ENCODE assay signal across 19 cellular contexts in the genomic region with DNA sequence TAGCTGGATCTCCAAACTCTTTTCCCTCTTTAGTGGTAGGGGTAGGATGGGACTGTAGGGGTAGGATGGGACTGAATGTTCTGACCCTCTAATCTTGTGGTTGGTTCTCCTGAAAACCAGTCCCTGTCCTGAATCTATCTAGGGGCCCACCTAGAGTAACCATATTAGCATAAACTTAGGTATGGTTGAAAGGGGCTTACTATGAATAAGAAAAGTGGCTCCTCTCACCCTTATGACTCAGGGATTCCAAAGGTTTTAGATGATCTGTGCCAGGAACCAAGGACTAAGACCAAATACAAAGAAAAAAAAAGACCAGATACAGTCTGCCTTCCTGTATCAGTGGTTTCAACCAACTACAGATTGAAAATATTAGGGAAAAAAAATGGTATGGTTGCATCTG. TPM values are rescaled to one million over a fixed set of nuclear protein-coding genes. Genes with fewer than 3 reads are reported as not detected.
DNase-seq lines count a peak whose midpoint lies in the region; ATAC-seq, FAIRE-seq and TF ChIP-seq lines count a peak whose summit lies in the region.
"Had no signal": no experiment of that assay in that cellular context is flagged by ENCODE, and none has a peak within 500 bp of the region (broad histone marks: within the 10 kb centered on the region; RNA-seq: fewer than 3 reads in every experiment).

No MANE protein-coding gene starts in this region.

- no peak overlapping the region for H2BK5ac ChIP-seq in IMR-90 (ENCODE audit: low read depth, low read length, poor library complexity, severe bottlenecking)

- TF ChIP-seq RAD21 in IMR-90 (IDR thresholded peaks at IDR 0.05; ENCODE audit: low read length), result no peak

- H3K9me3 ChIP-seq in IMR-90 (ENCODE audit: control insufficient read depth, insufficient read depth, low read length), result no peaks in the 10 kb centered on the region
- no peaks in the 10 kb centered on the region for H3K9me3 ChIP-seq in mesodermal cell (ENCODE audit: control insufficient read depth, low read length)
- no peaks in the 10 kb centered on the region for H3K9me3 ChIP-seq in hepatocyte (ENCODE audit: low read depth)
- H3K9me3 ChIP-seq: right atrium auricular region, tibial artery had no signal

- intact Hi-C loops in IMR-90 (cut with micrococcal nuclease), result no loop called here

- no peak overlapping the region for H2AFZ ChIP-seq in IMR-90 (replicated peaks; ENCODE audit: low read length, poor library complexity)
- H2AFZ ChIP-seq in hepatocyte, result no peak overlapping the region

- ATAC-seq in IMR-90 (ENCODE audit: low read depth), result 0 out of 2 replicates have a peak, but pooled peaks have one; percentile 27

- H3K4me3 ChIP-seq in IMR-90 (ENCODE audit: insufficient read depth, low read depth, low read length), result no peak overlapping the region
- H3K4me3 ChIP-seq in bronchial epithelial cell (ENCODE audit: low read depth, low read length), result no peak overlapping the region
- H3K4me3 ChIP-seq in mesodermal cell (ENCODE audit: extremely low read depth, insufficient read depth, low read length, poor library complexity, severe bottlenecking), result no peak overlapping the region
- no peak overlapping the region for H3K4me3 ChIP-seq in hepatocyte
- H3K4me3 ChIP-seq: lung, right atrium auricular region, tibial artery had no signal

- no peak overlapping the region for H3K9ac ChIP-seq in IMR-90 (ENCODE audit: low read depth, low read length)

- no peaks in the 10 kb centered on the region for H3K27me3 ChIP-seq in IMR-90 (ENCODE audit: control insufficient read depth, insufficient read depth, low read length)
- H3K27me3 ChIP-seq in bronchial epithelial cell (ENCODE audit: control insufficient read depth, insufficient read depth, low read length), result no peaks in the 10 kb centered on the region
- no peaks in the 10 kb centered on the region for H3K27me3 ChIP-seq in hepatocyte
- H3K27me3 ChIP-seq: right atrium auricular region, tibial artery had no signal

- H3K4ac ChIP-seq in IMR-90 (ENCODE audit: low read depth, low read length), result no peak overlapping the region

- H2AK9ac ChIP-seq in IMR-90 (replicated peaks; ENCODE audit: low read depth, low read length, poor library complexity), result no peak overlapping the region

- peaks cover 15 to 52% of the 10 kb centered on the region in 2 experiments for H3K79me1 ChIP-seq in IMR-90 (ENCODE audit: low read depth in 1 of 2, low read length in 2 of 2)

- H3K18ac ChIP-seq in IMR-90 (ENCODE audit: low read depth, low read length), result no peak overlapping the region

- no peak overlapping the region for H2BK15ac ChIP-seq in IMR-90 (ENCODE audit: low read depth, low read length)

- no peak overlapping the region for H2BK120ac ChIP-seq in IMR-90 (ENCODE audit: low read depth, low read length)

- DNase-seq in ELR (ENCODE audit: low read depth), result peak; percentile 54
- DNase-seq in IMR-90, result peak; percentile 49
- peak; percentile 37 for DNase-seq in bronchial epithelial cell (ENCODE audit: low read depth)
- no peak for DNase-seq in activated CD4-positive, CD25-positive, alpha-beta regulatory T cell treated with anti-CD3 and anti-CD28 coated beads, Interleukin-2, amount 50 U/mL, for 72 hours
- DNase-seq in HUDEP-2 (lab: John Stamatoyannopoulos, UW; ENCODE audit: unreplicated experiment in 76 of 76), result no peak
- no peak for DNase-seq in activated effector memory CD4-positive, alpha-beta T cell treated with Interleukin-2 at 50 U/mL for 16 hours
- DNase-seq in hepatocyte (ENCODE audit: low spot score), result no peak
- DNase-seq: activated naive CD8-positive, alpha-beta T cell treated with anti-CD3 and anti-CD28 coated beads, Interleukin-2, amount 10 ng/mL, durations not matched to agents 7 days and 5 days; DND-41; erythroblast; NCI-H1417; NCI-H446; stimulated activated CD4-positive, alpha-beta T cell treated with anti-CD3 and anti-CD28 coated beads, Interleukin-1b, Interleukin-23, amount 100 ng/mL, for 48 hours; tibial artery had no signal

- no TSS peak for BruUV-seq in IMR-90 (replicated peaks; lab: Mats Ljungman, UMichigan)

- no peak overlapping the region for H2BK20ac ChIP-seq in IMR-90 (ENCODE audit: low read depth, low read length)

- H4K5ac ChIP-seq in IMR-90 (ENCODE audit: low read depth, low read length), result no peak overlapping the region

- H3K27ac ChIP-seq in IMR-90 (ENCODE audit: insufficient read depth, low read length) (no peak overlapping the region), mesodermal cell (ENCODE audit: low read depth, low read length, severe bottlenecking) (peak overlapping the region; percentile 41), hepatocyte (no peak overlapping the region)
- H3K27ac ChIP-seq: C4-2B, right atrium auricular region, tibial artery had no signal

- H3K4me2 ChIP-seq in IMR-90 (ENCODE audit: low read depth, low read length) (no peak overlapping the region), hepatocyte (no peak overlapping the region)

- no peak for FAIRE-seq in bronchial epithelial cell (lab: Jason Lieb, UNC)
- FAIRE-seq: GM19239 had no signal

- no peak for TF ChIP-seq POLR2A in IMR-90 (IDR thresholded peaks at IDR 0.05; ENCODE audit: low read depth, low read length)

- no peak overlapping the region for H2AK5ac ChIP-seq in IMR-90 (ENCODE audit: low read depth, low read length)

- H3K9me2 ChIP-seq in hepatocyte (replicated peaks; ENCODE audit: insufficient read depth), result no peaks in the 10 kb centered on the region

- H3K23ac ChIP-seq in IMR-90 (ENCODE audit: low read depth, low read length), result no peak overlapping the region

- H3K79me2 ChIP-seq in hepatocyte, result peaks cover 97% of the 10 kb centered on the region

- dilution Hi-C loops in IMR-90 (cut with HindIII; ENCODE audit: low sequenced_read_pairs, unreplicated experiment), result no loop called here

- POLR2A ChIA-PET in IMR-90 (lab: Charles Lee; ENCODE audit: unreplicated experiment), result no interaction called here

- peaks cover 17% of the 10 kb centered on the region; the same call in 1 of the 2 replicates for H4K20me1 ChIP-seq in IMR-90 (ENCODE audit: insufficient read depth, low read length)
- no peaks in the 10 kb centered on the region for H4K20me1 ChIP-seq in hepatocyte (ENCODE audit: insufficient read depth, poor library complexity, severe bottlenecking)

- H3K56ac ChIP-seq in IMR-90 (ENCODE audit: extremely low read depth, insufficient read depth, low read length), result no peak overlapping the region

- H3K36me3 ChIP-seq in IMR-90 (ENCODE audit: control insufficient read depth, insufficient read depth, low read length) (no peaks in the 10 kb centered on the region), bronchial epithelial cell (ENCODE audit: control insufficient read depth, insufficient read depth, low read length) (no peaks in the 10 kb centered on the region), mesodermal cell (ENCODE audit: control insufficient read depth, insufficient read depth, low read length) (peaks cover 18% of the 10 kb centered on the region), hepatocyte (replicated peaks; ENCODE audit: insufficient read depth, low read depth) (no peaks in the 10 kb centered on the region)
- H3K36me3 ChIP-seq: right atrium auricular region, tibial artery had no signal

- H4K91ac ChIP-seq in IMR-90 (ENCODE audit: insufficient read depth, low read depth, low read length), result no peak overlapping the region

- in situ Hi-C loops in IMR-90 (cut with MboI; ENCODE audit: low sequenced_read_pairs), result no loop called here

- no peak overlapping the region for H3K14ac ChIP-seq in IMR-90 (replicated peaks; ENCODE audit: low read depth, low read length)

- H4K8ac ChIP-seq in IMR-90 (ENCODE audit: low read depth in 2 of 2, low read length in 2 of 2), result no peak overlapping the region

- no peak for TF ChIP-seq CTCF in IMR-90 (conservative IDR thresholded peaks at IDR 0.05; ENCODE audit: low read depth, low read length)
- no peak for TF ChIP-seq CTCF in bronchial epithelial cell (IDR thresholded peaks at IDR 0.05; ENCODE audit: insufficient read depth, low read length, severe bottlenecking)
- no peak for TF ChIP-seq CTCF in hepatocyte (IDR thresholded peaks at IDR 0.05; ENCODE audit: poor library complexity)

- H3K4me1 ChIP-seq in IMR-90 (ENCODE audit: control insufficient read depth, insufficient read depth, low read length) (0 out of 2 replicates have a peak, but pooled peaks cover 2% of the 10 kb centered on the region), mesodermal cell (ENCODE audit: control insufficient read depth, insufficient read depth, low read length, poor library complexity, severe bottlenecking) (no peaks in the 10 kb centered on the region), hepatocyte (ENCODE audit: insufficient read depth) (no peaks in the 10 kb centered on the region)
- H3K4me1 ChIP-seq: right atrium auricular region, tibial artery had no signal

- CTCF ChIA-PET in IMR-90 (lab: Yijun Ruan, JAX), result no interaction called here

- 0 out of 2 replicates have a peak, but pooled peaks cover 2% of the 10 kb centered on the region for H3K9me1 ChIP-seq in IMR-90 (ENCODE audit: insufficient read depth, low read length)

TF ChIP-seq in IMR-90, 13 proteins besides CTCF, POLR2A, EP300 and RAD21 (continues in another document):
- TF ChIP-seq ELK1 (IDR thresholded peaks at IDR 0.05; ENCODE audit: borderline replicate concordance, low read depth, low read length) (no peak), NFE2L2 (IDR thresholded peaks at IDR 0.05; ENCODE audit: low read depth, low read length) (no peak), CEBPB (IDR thresholded peaks at IDR 0.05; ENCODE audit: low read depth, low read length) (no peak), MAFK (IDR thresholded peaks at IDR 0.05; ENCODE audit: low read depth, low read length) (no peak), SMC3 (IDR thresholded peaks at IDR 0.05; ENCODE audit: low read depth, low read length) (no peak), MAZ (IDR thresholded peaks at IDR 0.05; ENCODE audit: borderline replicate concordance, low read depth, low read length) (no peak), RCOR1 (IDR thresholded peaks at IDR 0.05; ENCODE audit: insufficient replicate concordance, low read length) (no peak), FOS (IDR thresholded peaks at IDR 0.05; ENCODE audit: low read depth, low read length) (no peak)

RNA-seq across cellular contexts. Expression of gene RNF2, which starts 28.9 kb away (rescaled TPM):
- total RNA-seq in IMR-90 (2012; rRNA removed), result 39.7 and 48.8 TPM in 2 replicates
- 20.9 and 22.6 TPM in 2 replicates for polyA plus RNA-seq in IMR-90 (2012; rRNA removed)
- polyA plus RNA-seq in IMR-90 (2012; cell fraction: cytosol; rRNA removed), result 3.3 and 3.4 TPM in 2 replicates
- polyA plus RNA-seq in IMR-90 (2012; cell fraction: nucleus; rRNA removed; ENCODE audit: low replicate concordance), result 1.4 and 14.5 TPM in 2 replicates
- 15.0 and 19.2 TPM in 2 replicates for total RNA-seq in bronchial epithelial cell
- 50.9 TPM for polyA plus RNA-seq in mesodermal cell (2013, experiment 1 of 2)
- 59.9 TPM for polyA plus RNA-seq in mesodermal cell (2013, experiment 2 of 2)
- total RNA-seq in hepatocyte, result 24.6 and 27.0 TPM in 2 replicates
- 15.7 and 20.3 TPM in 2 replicates for polyA plus RNA-seq in hepatocyte

Comparison
In these comparisons a context has a peak if more than half of its experiments do, and no peak if none do; other contexts are left out.
1. DNase-seq: peak in ELR (single experiment), IMR-90 (single experiment) and bronchial epithelial cell (single experiment); none in activated CD4-positive, CD25-positive, alpha-beta regulatory T cell treated with anti-CD3 and anti-CD28 coated beads, Interleukin-2, amount 50 U/mL, for 72 hours (single experiment), HUDEP-2 (0 of 76), activated effector memory CD4-positive, alpha-beta T cell treated with Interleukin-2 at 50 U/mL for 16 hours (single experiment) and hepatocyte (single experiment).